Comparison of ENCODE assay signal across 8 cellular contexts in the genomic region with DNA sequence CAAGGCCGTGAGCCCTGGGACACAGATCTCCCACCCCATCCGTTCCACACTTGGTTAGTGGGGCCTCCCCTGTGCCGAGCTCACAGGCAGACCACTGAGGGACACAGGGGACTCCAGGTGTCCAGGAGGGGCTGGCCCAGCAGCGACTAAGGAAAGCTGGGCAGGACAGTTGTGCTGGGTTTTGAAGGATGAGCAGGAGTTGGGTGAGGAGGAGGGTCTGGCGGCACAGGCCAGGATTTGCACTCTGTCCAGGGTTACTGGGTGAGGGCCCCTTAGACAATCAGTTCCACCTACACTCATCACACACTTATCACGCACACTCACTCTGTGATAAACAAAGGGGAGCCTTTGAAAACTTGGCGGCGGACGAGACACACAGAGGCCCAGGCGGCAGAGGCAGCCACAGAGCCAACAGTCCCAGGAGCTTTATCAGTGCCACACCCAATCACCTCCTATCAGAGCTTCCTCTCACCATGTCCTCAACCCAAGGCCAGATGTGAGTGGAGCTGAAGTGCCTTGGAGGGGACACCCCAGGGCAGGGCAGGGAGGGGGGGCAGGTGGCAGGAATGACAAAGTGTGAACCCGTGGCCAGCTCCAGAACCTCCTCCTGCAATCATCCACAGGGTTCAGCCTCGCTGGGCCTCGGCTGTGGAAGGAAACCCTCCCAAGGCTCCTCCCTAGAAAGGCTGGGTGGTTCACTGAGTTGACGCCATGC. TPM values are rescaled to one million over a fixed set of nuclear protein-coding genes. Genes with fewer than 3 reads are reported as not detected.
DNase-seq lines count a peak whose midpoint lies in the region; ATAC-seq and TF ChIP-seq lines count a peak whose summit lies in the region.

No MANE protein-coding gene starts in this region.

- intact Hi-C loops in dendritic cell treated with granulocyte-macrophage colony-stimulating factor and Interleukin-4, amounts not matched to agents 40 ng/mL and 50 ng/mL, for 4 days (cut with micrococcal nuclease): loop anchor here (10.0 kb wide), 1 partner anchor 54 kb away; no protein-coding TSS in a partner anchor

- TF ChIP-seq CTCF in WTC11 (IDR thresholded peaks at IDR 0.05): no peak

- H3K27me3 Mint-ChIP-seq in dendritic cell treated with granulocyte-macrophage colony-stimulating factor and Interleukin-4, amounts not matched to agents 40 ng/mL and 50 ng/mL, for 4 days: peaks cover 48% of the 10 kb centered on the region
- H3K27me3 Mint-ChIP-seq in WTC11 (ENCODE audit: low read depth): no peaks in the 10 kb centered on the region

- POLR2A ChIA-PET in WTC11 (lab: Charles Lee): no interaction called here

- no peak overlapping the region for H3K4me3 Mint-ChIP-seq in dendritic cell treated with granulocyte-macrophage colony-stimulating factor and Interleukin-4, amounts not matched to agents 40 ng/mL and 50 ng/mL, for 4 days
- H3K4me3 Mint-ChIP-seq in WTC11: no peak overlapping the region

- DNase-seq in T-helper 1 cell (peak in 3 of 5 donors; percentile 17 to 73 (median 19)), WTC11 (ENCODE audit: low spot score) (no peak), iPS-NIHi11 (ENCODE audit: low spot score) (no peak), NCI-H1048 (lab: John Stamatoyannopoulos, UW) (no peak)
- DNase-seq in stimulated activated CD4-positive, alpha-beta T cell treated with anti-CD3 and anti-CD28 coated beads, TNF-alpha, amount 100 ng/mL, for 48 hours (ENCODE audit: low read depth in 3 of 3): peak in 2 of 3 donors; percentile 49 to 56

- peaks cover 66% of the 10 kb centered on the region for H3K4me1 Mint-ChIP-seq in dendritic cell treated with granulocyte-macrophage colony-stimulating factor and Interleukin-4, amounts not matched to agents 40 ng/mL and 50 ng/mL, for 4 days (ENCODE audit: low read depth)
- H3K4me1 Mint-ChIP-seq in WTC11: peaks cover 40% of the 10 kb centered on the region

- H3K36me3 Mint-ChIP-seq in dendritic cell treated with granulocyte-macrophage colony-stimulating factor and Interleukin-4, amounts not matched to agents 40 ng/mL and 50 ng/mL, for 4 days (ENCODE audit: low read depth): no peaks in the 10 kb centered on the region
- H3K36me3 Mint-ChIP-seq in WTC11: no peaks in the 10 kb centered on the region

- H3K9me3 Mint-ChIP-seq in dendritic cell treated with granulocyte-macrophage colony-stimulating factor and Interleukin-4, amounts not matched to agents 40 ng/mL and 50 ng/mL, for 4 days: no peaks in the 10 kb centered on the region
- no peaks in the 10 kb centered on the region for H3K9me3 Mint-ChIP-seq in WTC11

- CTCF ChIA-PET in WTC11 (lab: Charles Lee): interaction anchor here (0.7 to 1.8 kb wide), 2 partner anchors 12 kb away, joined by 3 to 15 read pairs; no protein-coding TSS in a partner anchor

- ATAC-seq in GM21528 (IDR thresholded peaks at IDR 0.05; ENCODE audit: low FRiP score, unreplicated experiment): peak; percentile 16
- no peak for ATAC-seq in WTC11
- no peak for ATAC-seq in GM21526 (IDR thresholded peaks at IDR 0.05; ENCODE audit: low FRiP score, unreplicated experiment)

- peak overlapping the region; percentile 13 for H3K27ac Mint-ChIP-seq in dendritic cell treated with granulocyte-macrophage colony-stimulating factor and Interleukin-4, amounts not matched to agents 40 ng/mL and 50 ng/mL, for 4 days
- H3K27ac Mint-ChIP-seq in WTC11: no peak overlapping the region

TF ChIP-seq in WTC11, 78 proteins besides CTCF, POLR2A, EP300 and RAD21 (continues in another document):
- no peak for TF ChIP-seq ZNF671 (CRISPR knock-in tag; IDR thresholded peaks at IDR 0.05)
- TF ChIP-seq, protein P1, sequence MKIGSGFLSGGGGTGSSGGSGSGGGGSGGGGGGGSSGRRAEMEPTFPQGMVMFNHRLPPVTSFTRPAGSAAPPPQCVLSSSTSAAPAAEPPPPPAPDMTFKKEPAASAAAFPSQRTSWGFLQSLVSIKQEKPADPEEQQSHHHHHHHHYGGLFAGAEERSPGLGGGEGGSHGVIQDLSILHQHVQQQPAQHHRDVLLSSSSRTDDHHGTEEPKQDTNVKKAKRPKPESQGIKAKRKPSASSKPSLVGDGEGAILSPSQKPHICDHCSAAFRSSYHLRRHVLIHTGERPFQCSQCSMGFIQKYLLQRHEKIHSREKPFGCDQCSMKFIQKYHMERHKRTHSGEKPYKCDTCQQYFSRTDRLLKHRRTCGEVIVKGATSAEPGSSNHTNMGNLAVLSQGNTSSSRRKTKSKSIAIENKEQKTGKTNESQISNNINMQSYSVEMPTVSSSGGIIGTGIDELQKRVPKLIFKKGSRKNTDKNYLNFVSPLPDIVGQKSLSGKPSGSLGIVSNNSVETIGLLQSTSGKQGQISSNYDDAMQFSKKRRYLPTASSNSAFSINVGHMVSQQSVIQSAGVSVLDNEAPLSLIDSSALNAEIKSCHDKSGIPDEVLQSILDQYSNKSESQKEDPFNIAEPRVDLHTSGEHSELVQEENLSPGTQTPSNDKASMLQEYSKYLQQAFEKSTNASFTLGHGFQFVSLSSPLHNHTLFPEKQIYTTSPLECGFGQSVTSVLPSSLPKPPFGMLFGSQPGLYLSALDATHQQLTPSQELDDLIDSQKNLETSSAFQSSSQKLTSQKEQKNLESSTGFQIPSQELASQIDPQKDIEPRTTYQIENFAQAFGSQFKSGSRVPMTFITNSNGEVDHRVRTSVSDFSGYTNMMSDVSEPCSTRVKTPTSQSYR (CRISPR knock-in tag; IDR thresholded peaks at IDR 0.05): no peak
- TF ChIP-seq ETV6 (CRISPR knock-in tag; IDR thresholded peaks at IDR 0.05): no peak
- no peak for TF ChIP-seq JAZF1 (CRISPR knock-in tag; IDR thresholded peaks at IDR 0.05)
- no peak for TF ChIP-seq EMX1 (CRISPR knock-in tag; IDR thresholded peaks at IDR 0.05)
- TF ChIP-seq ZNF512 (CRISPR knock-in tag; IDR thresholded peaks at IDR 0.05; ENCODE audit: borderline replicate concordance): no peak
- no peak for TF ChIP-seq TCF7 (CRISPR knock-in tag; IDR thresholded peaks at IDR 0.05; ENCODE audit: low read depth)
- TF ChIP-seq CREB1 (CRISPR knock-in tag; IDR thresholded peaks at IDR 0.05): no peak
- no peak for TF ChIP-seq RORB (CRISPR knock-in tag; IDR thresholded peaks at IDR 0.05)
- TF ChIP-seq, protein P2, sequence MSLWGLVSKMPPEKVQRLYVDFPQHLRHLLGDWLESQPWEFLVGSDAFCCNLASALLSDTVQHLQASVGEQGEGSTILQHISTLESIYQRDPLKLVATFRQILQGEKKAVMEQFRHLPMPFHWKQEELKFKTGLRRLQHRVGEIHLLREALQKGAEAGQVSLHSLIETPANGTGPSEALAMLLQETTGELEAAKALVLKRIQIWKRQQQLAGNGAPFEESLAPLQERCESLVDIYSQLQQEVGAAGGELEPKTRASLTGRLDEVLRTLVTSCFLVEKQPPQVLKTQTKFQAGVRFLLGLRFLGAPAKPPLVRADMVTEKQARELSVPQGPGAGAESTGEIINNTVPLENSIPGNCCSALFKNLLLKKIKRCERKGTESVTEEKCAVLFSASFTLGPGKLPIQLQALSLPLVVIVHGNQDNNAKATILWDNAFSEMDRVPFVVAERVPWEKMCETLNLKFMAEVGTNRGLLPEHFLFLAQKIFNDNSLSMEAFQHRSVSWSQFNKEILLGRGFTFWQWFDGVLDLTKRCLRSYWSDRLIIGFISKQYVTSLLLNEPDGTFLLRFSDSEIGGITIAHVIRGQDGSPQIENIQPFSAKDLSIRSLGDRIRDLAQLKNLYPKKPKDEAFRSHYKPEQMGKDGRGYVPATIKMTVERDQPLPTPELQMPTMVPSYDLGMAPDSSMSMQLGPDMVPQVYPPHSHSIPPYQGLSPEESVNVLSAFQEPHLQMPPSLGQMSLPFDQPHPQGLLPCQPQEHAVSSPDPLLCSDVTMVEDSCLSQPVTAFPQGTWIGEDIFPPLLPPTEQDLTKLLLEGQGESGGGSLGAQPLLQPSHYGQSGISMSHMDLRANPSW (CRISPR knock-in tag; conservative IDR thresholded peaks at IDR 0.05; ENCODE audit: low read depth): no peak
- TF ChIP-seq RELA (CRISPR knock-in tag; IDR thresholded peaks at IDR 0.05; ENCODE audit: borderline replicate concordance): no peak
- TF ChIP-seq ATF1 (CRISPR knock-in tag; IDR thresholded peaks at IDR 0.05): no peak

RNA-seq across cellular contexts. Expression of gene BIN1, which starts 26.6 kb away (rescaled TPM):
- total RNA-seq in WTC11 (2021): 38.9 to 42.5 TPM (median 41.6 TPM) in 3 replicates

Comparison
In these comparisons a context has a peak if more than half of its experiments do, and no peak if none do; other contexts are left out.
1. DNase-seq: peak in T-helper 1 cell (3 of 5) and stimulated activated CD4-positive, alpha-beta T cell treated with anti-CD3 and anti-CD28 coated beads, TNF-alpha, amount 100 ng/mL, for 48 hours (2 of 3); none in WTC11 (single experiment), iPS-NIHi11 (single experiment) and NCI-H1048 (single experiment).